In genomic region chr2:197498627-197498936, GRCh38 we compare ENCODE assay signal across 8 cellular contexts. TPM values are rescaled to one million over a fixed set of nuclear protein-coding genes. Genes with fewer than 3 reads are reported as not detected.
DNase-seq lines count a peak whose midpoint lies in the region; ATAC-seq and TF ChIP-seq lines count a peak whose summit lies in the region.

No MANE protein-coding gene starts in this region.

- peak overlapping the region; percentile 100 for H3K4me3 ChIP-seq in adipocyte (ENCODE audit: low read length)
- peak overlapping the region; percentile 83 for H3K4me3 ChIP-seq in suprapubic skin

- no peak for TF ChIP-seq POLR2A in suprapubic skin (IDR thresholded peaks at IDR 0.05)

- peak overlapping the region; percentile 99 for H3K9ac ChIP-seq in adipocyte (ENCODE audit: low read length)

- no peak for TF ChIP-seq CTCF in suprapubic skin (IDR thresholded peaks at IDR 0.05)

- H3K27ac ChIP-seq in layer of hippocampus (ENCODE audit: low read depth, low read length), result peak overlapping the region; percentile 99
- H3K27ac ChIP-seq in suprapubic skin, result peak overlapping the region; percentile 95

- no peaks in the 10 kb centered on the region for H3K9me3 Mint-ChIP-seq in activated CD4-positive, alpha-beta T cell treated with anti-CD3 and anti-CD28 coated beads for 36 hours (ENCODE audit: low read depth)

- H3K27ac Mint-ChIP-seq in activated CD4-positive, alpha-beta T cell treated with anti-CD3 and anti-CD28 coated beads for 36 hours, result peak overlapping the region; percentile 97

- ATAC-seq in activated CD4-positive, alpha-beta T cell treated with anti-CD3 and anti-CD28 coated beads for 36 hours, result no peak

- peaks cover 42% of the 10 kb centered on the region for H3K4me1 ChIP-seq in adipocyte (ENCODE audit: control insufficient read depth, insufficient read depth, low read length)
- H3K4me1 ChIP-seq in suprapubic skin, result peaks cover 54% of the 10 kb centered on the region

- WGBS in suprapubic skin, result 5% methylated on average over 8 of the region's 10 CpGs

- H3K27me3 Mint-ChIP-seq in activated CD4-positive, alpha-beta T cell treated with anti-CD3 and anti-CD28 coated beads for 36 hours, result no peaks in the 10 kb centered on the region

- peak overlapping the region; percentile 92 for H3K4me3 Mint-ChIP-seq in activated CD4-positive, alpha-beta T cell treated with anti-CD3 and anti-CD28 coated beads for 36 hours

- POLR2A ChIA-PET in activated CD4-positive, alpha-beta T cell treated with anti-CD3 and anti-CD28 coated beads for 36 hours (lab: Charles Lee), result interaction anchor here (0.6 to 2.7 kb wide), 3 partner anchors 16 to 64 kb away, joined by 3 to 29 read pairs (median 14); partner anchors contain the start of genes COQ10B and SF3B1

- H3K36me3 ChIP-seq in adipocyte (ENCODE audit: control insufficient read depth, insufficient read depth, low read length, severe bottlenecking) (peaks cover 59% of the 10 kb centered on the region), suprapubic skin (peaks cover 34% of the 10 kb centered on the region)

- H3K9me3 ChIP-seq in adipocyte (ENCODE audit: control insufficient read depth, low read length), result no peaks in the 10 kb centered on the region
- no peaks in the 10 kb centered on the region for H3K9me3 ChIP-seq in suprapubic skin

- TF ChIP-seq EP300 in suprapubic skin (IDR thresholded peaks at IDR 0.05), result no peak

- DNase-seq in activated CD4-positive, alpha-beta T cell treated with anti-CD3 and anti-CD28 coated beads for 36 hours, result no peak
- no peak for DNase-seq in activated CD4-positive, alpha-beta T cell treated with anti-CD3 and anti-CD28 coated beads, Interleukin-2, amount 50 U/mL, for 4 hours
- DNase-seq in adipocyte (ENCODE audit: low read depth) (no peak), suprapubic skin (ENCODE audit: low spot score in 2 of 2) (no peak), nucleus accumbens (lab: John Stamatoyannopoulos, UW) (no peak), cerebellar cortex (ENCODE audit: low spot score) (no peak), SIG-M5 treated with dmso at 0.1 percent for 504 hours (lab: John Stamatoyannopoulos, UW; ENCODE audit: unreplicated experiment) (no peak)

- peaks cover 59% of the 10 kb centered on the region for H3K4me1 Mint-ChIP-seq in activated CD4-positive, alpha-beta T cell treated with anti-CD3 and anti-CD28 coated beads for 36 hours

- peaks cover 82% of the 10 kb centered on the region for H3K36me3 Mint-ChIP-seq in activated CD4-positive, alpha-beta T cell treated with anti-CD3 and anti-CD28 coated beads for 36 hours (ENCODE audit: low read depth)

- intact Hi-C loops in activated CD4-positive, alpha-beta T cell treated with anti-CD3 and anti-CD28 coated beads for 36 hours (cut with DNase I, micrococcal nuclease), result loop anchor here (5.0 to 10.0 kb wide), 3 partner anchors 276 to 1326 kb away; partner anchors contain the start of gene STK17B (in 1 of the 2)

- CTCF ChIA-PET in activated CD4-positive, alpha-beta T cell treated with anti-CD3 and anti-CD28 coated beads for 36 hours (lab: Charles Lee), result interaction anchor here (0.7 kb wide), 1 partner anchor 580 kb away, joined by 3 read pairs; no protein-coding TSS in a partner anchor

- H3K27me3 ChIP-seq in adipocyte (replicated peaks; ENCODE audit: control insufficient read depth, insufficient read depth, low read length) (no peaks in the 10 kb centered on the region), layer of hippocampus (ENCODE audit: control insufficient read depth, insufficient read depth, low read length) (no peaks in the 10 kb centered on the region), suprapubic skin (no peaks in the 10 kb centered on the region)

RNA-seq across cellular contexts. Expression of gene HSPD1, which starts 1.1 kb away (rescaled TPM):
- total RNA-seq in activated CD4-positive, alpha-beta T cell treated with anti-CD3 and anti-CD28 coated beads for 36 hours, result 1,000 to 10,000 TPM in 1 of 2 experiments, 100 to 1,000 TPM in 1; 872 to 1,138 TPM
- 100 to 1,000 TPM in 3 of 4 donors, 10 to 100 TPM in 1; 86.9 to 148 (median 112) TPM for total RNA-seq in suprapubic skin

RNA-seq across cellular contexts. Expression of gene HSPE1, which starts 1.6 kb away (rescaled TPM):
- total RNA-seq in activated CD4-positive, alpha-beta T cell treated with anti-CD3 and anti-CD28 coated beads for 36 hours, result 100 to 1,000 TPM; 250 to 356 TPM
- 10 to 100 TPM; 50.0 to 86.8 (median 75.9) TPM for total RNA-seq in suprapubic skin

RNA-seq across cellular contexts. Expression of gene MOB4, which starts 17.3 kb away (rescaled TPM):
- 10 to 100 TPM; 10.8 to 17.1 TPM for total RNA-seq in activated CD4-positive, alpha-beta T cell treated with anti-CD3 and anti-CD28 coated beads for 36 hours
- total RNA-seq in suprapubic skin, result 10 to 100 TPM; 17.8 to 30.4 (median 22.6) TPM

RNA-seq across cellular contexts. Expression of gene COQ10B, which starts 45.2 kb away (rescaled TPM):
- 10 to 100 TPM in 1 of 2 experiments, 1 to 10 TPM in 1; 9.7 to 13.3 TPM for total RNA-seq in activated CD4-positive, alpha-beta T cell treated with anti-CD3 and anti-CD28 coated beads for 36 hours
- 10 to 100 TPM; 19.7 to 30.5 (median 25.2) TPM for total RNA-seq in suprapubic skin

Comparison
In these comparisons a context has a peak if more than half of its experiments do, and no peak if none do; other contexts are left out.
1. RNA of gene HSPD1, which starts 1.1 kb away (total RNA-seq): 872 to 1,138 TPM in activated CD4-positive, alpha-beta T cell treated with anti-CD3 and anti-CD28 coated beads for 36 hours; 86.9 to 148 TPM in suprapubic skin; every median in the first group is over 4 times any median in the second.